Comparison of ENCODE assay signal across 8 cellular contexts in the genomic region with DNA sequence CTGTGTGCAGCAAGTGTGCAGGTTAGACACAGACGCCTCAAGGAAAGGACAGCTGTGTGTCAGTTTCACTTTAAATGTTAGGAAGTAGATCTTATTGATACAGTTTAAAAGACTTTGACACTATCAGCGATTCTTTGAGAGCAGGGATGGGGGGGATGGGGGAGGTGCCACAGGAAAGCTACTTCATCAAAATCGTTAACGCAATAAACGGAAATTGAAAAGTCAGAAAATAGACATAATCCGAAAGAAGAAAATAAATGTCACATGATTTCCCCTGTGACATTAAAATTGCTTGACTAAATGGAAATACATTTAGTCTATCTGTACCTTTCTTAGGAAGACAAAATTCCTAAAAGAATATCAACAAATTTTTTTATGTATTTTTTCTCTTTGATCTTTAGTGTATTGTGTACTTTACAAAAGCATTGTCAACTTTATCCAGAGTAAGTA. TPM values are rescaled to one million over a fixed set of nuclear protein-coding genes. Genes with fewer than 3 reads are reported as not detected.
DNase-seq lines count a peak whose midpoint lies in the region; ATAC-seq, FAIRE-seq and TF ChIP-seq lines count a peak whose summit lies in the region.

No MANE protein-coding gene starts in this region.

- peaks cover 9 to 22% (median 12%) of the 10 kb centered on the region in 3 experiments; a peak in 6 of 7 replicates for H3K36me3 Mint-ChIP-seq in H9 (ENCODE audit: insufficient read depth in 1 of 3, low read depth in 3 of 3)

- no peak overlapping the region for H2BK120ac ChIP-seq in H9 (ENCODE audit: low read depth, low read length, poor library complexity, severe bottlenecking)

- no peaks in the 10 kb centered on the region; the same call in 1 of the 2 replicates for H3K79me2 ChIP-seq in H9 (ENCODE audit: insufficient read depth, low read length)

- no peaks in the 10 kb centered on the region for H3K4me1 ChIP-seq in H9 (ENCODE audit: insufficient read depth, low read length)
- H3K4me1 ChIP-seq in gastroesophageal sphincter: peaks cover 0 to 27% (median 0%) of the 10 kb centered on the region in 3 donors
- H3K4me1 ChIP-seq in small intestine (ENCODE audit: control insufficient read depth in 2 of 2, insufficient read depth in 1 of 2, low read depth in 1 of 2, low read length in 1 of 2): peaks cover 0 to 3% of the 10 kb centered on the region in 2 donors

- no peak overlapping the region for H2AK5ac ChIP-seq in H9 (ENCODE audit: insufficient read length, low read length)

- no peak overlapping the region for H3K18ac ChIP-seq in H9 (ENCODE audit: insufficient read length, low read depth, low read length)

- H3K27ac ChIP-seq in H9 (ENCODE audit: insufficient read length, low read depth, low read length) (no peak overlapping the region), gastroesophageal sphincter (peak overlapping the region; percentile 57 to 97 (median 94)), small intestine (ENCODE audit: low read depth in 1 of 2, low read length in 1 of 2) (peak overlapping the region; percentile 95 to 97)

- H3K27me3 ChIP-seq in H9 (ENCODE audit: insufficient read depth, low read length) (no peaks in the 10 kb centered on the region), gastroesophageal sphincter (no peaks in the 10 kb centered on the region), small intestine (ENCODE audit: control insufficient read depth in 2 of 2, insufficient read depth in 2 of 2, low read length in 2 of 2) (no peaks in the 10 kb centered on the region)

- H4K20me1 ChIP-seq in H9 (ENCODE audit: control insufficient read depth, insufficient read depth, insufficient read length): no peaks in the 10 kb centered on the region

- FAIRE-seq in small intestine (lab: Jason Lieb, UNC) (no peak), frontal cortex (lab: Jason Lieb, UNC) (no peak)

- H4K8ac ChIP-seq in H9 (replicated peaks; ENCODE audit: insufficient read length, low read depth, low read length): no peak overlapping the region

- no peak overlapping the region for H3K9ac ChIP-seq in H9 (ENCODE audit: extremely low read depth, insufficient read length, low read length)

- DNase-seq in H9: no peak
- DNase-seq in small intestine: no peak
- no peak for DNase-seq in NCI-H1417 treated with DMSO at 0.1 percent for 48 hours (lab: John Stamatoyannopoulos, UW)
- no peak for DNase-seq in frontal cortex (ENCODE audit: low spot score in 2 of 2)
- DNase-seq in DMS53 treated with DMSO at 0.1 percent for 48 hours (lab: John Stamatoyannopoulos, UW; ENCODE audit: unreplicated experiment): no peak

- ATAC-seq in gastroesophageal sphincter (no peak), GM21737 (IDR thresholded peaks at IDR 0.05; ENCODE audit: unreplicated experiment) (no peak)

- H3K4me3 ChIP-seq in WI38 (ENCODE audit: low read depth, low read length) (peak overlapping the region; percentile 87), gastroesophageal sphincter (peak overlapping the region; percentile 55 to 79), small intestine (ENCODE audit: low read depth in 1 of 2, low read length in 2 of 2) (peak overlapping the region; percentile 58 to 94)

- no peaks in the 10 kb centered on the region for H3K9me3 ChIP-seq in H9 (ENCODE audit: control insufficient read depth, low read depth, low read length)
- no peaks in the 10 kb centered on the region for H3K9me3 ChIP-seq in gastroesophageal sphincter
- H3K9me3 ChIP-seq in small intestine (ENCODE audit: control insufficient read depth, low read depth): no peaks in the 10 kb centered on the region

- no peak overlapping the region for H3K14ac ChIP-seq in H9 (ENCODE audit: insufficient read depth, low read length)

- H3K4me1 Mint-ChIP-seq in H9: peaks cover 10 to 15% of the 10 kb centered on the region in 2 experiments

- H2BK12ac ChIP-seq in H9 (ENCODE audit: insufficient read length, low read depth, low read length): no peak overlapping the region

- H3K27ac Mint-ChIP-seq in H9: peak overlapping the region; percentile 88 to 94 (median 93); a peak in 4 of 7 replicates

- no peaks in the 10 kb centered on the region for H3K79me1 ChIP-seq in H9 (ENCODE audit: insufficient read depth, low read depth, low read length, poor library complexity, severe bottlenecking)

- TF ChIP-seq EP300 in gastroesophageal sphincter (IDR thresholded peaks at IDR 0.05): no peak

- H2BK5ac ChIP-seq in H9 (ENCODE audit: insufficient read length, low read length): no peak overlapping the region

- H3K4me2 ChIP-seq in H9 (ENCODE audit: insufficient read depth, insufficient read length, low read length): peak overlapping the region; percentile 42

- H3K36me3 ChIP-seq in gastroesophageal sphincter (peaks cover 0 to 8% of the 10 kb centered on the region in 2 donors), small intestine (ENCODE audit: control insufficient read depth in 2 of 2, insufficient read depth in 2 of 2, low read length in 2 of 2) (peaks cover 1 to 2% of the 10 kb centered on the region in 2 donors)

- H3K23ac ChIP-seq in H9 (ENCODE audit: insufficient read length, low read depth, low read length): no peak overlapping the region

- WGBS in H9 (ENCODE audit: extremely low coverage, insufficient read length, low lambda C conversion rate): no CpG with 5 or more reads among the region's 6 CpGs
- 0 to 1% methylated on average over 5 of the region's 6 CpGs for WGBS in gastroesophageal sphincter (ENCODE audit: low coverage in 1 of 2), 2 donors
- WGBS in small intestine, 3 donors: 0 to 1% (median 0%) methylated on average over 6 of the region's 6 CpGs

- no peak overlapping the region for H4K91ac ChIP-seq in H9 (ENCODE audit: insufficient read length, low read depth, low read length)

- H3K4ac ChIP-seq in H9 (ENCODE audit: low read depth, low read length): no peak overlapping the region

- peaks cover 5% of the 10 kb centered on the region for H3K23me2 ChIP-seq in H9 (ENCODE audit: insufficient read length, low read depth, low read length, poor library complexity, severe bottlenecking)

- no peak overlapping the region for H4K5ac ChIP-seq in H9 (ENCODE audit: insufficient read length, low read depth, low read length)

- no peak overlapping the region for H2BK15ac ChIP-seq in H9 (ENCODE audit: low read depth, low read length)

- TF ChIP-seq POLR2A in gastroesophageal sphincter (IDR thresholded peaks at IDR 0.05): no peak

- H3K4me3 Mint-ChIP-seq in H9: peak overlapping the region; percentile 79 to 87

- H3K9me3 Mint-ChIP-seq in H9: peaks cover under 1 to 5% of the 10 kb centered on the region in 2 experiments; a peak in 4 of 5 replicates

- no peak overlapping the region for H2AFZ ChIP-seq in H9 (ENCODE audit: low read length)

- H3T11ph ChIP-seq in H9 (ENCODE audit: low read length): no peak overlapping the region

- H3K27me3 Mint-ChIP-seq in H9 (ENCODE audit: low read depth): no peaks in the 10 kb centered on the region

- no peak overlapping the region for H3K56ac ChIP-seq in H9 (ENCODE audit: insufficient read length, low read depth, low read length)

- H2BK20ac ChIP-seq in H9 (ENCODE audit: low read depth, low read length, poor library complexity, severe bottlenecking): no peak overlapping the region

- TF ChIP-seq CTCF in H9 (conservative IDR thresholded peaks at IDR 0.05) (no peak), WI38 (IDR thresholded peaks at IDR 0.05; ENCODE audit: low read depth, low read length) (no peak), gastroesophageal sphincter (IDR thresholded peaks at IDR 0.05) (no peak)

RNA-seq across cellular contexts. Expression of a gene that starts 0.5 kb away (rescaled TPM):
- total RNA-seq in H9 (2021) (30.9 and 39.6 TPM in 2 replicates), gastroesophageal sphincter (10 to 100 TPM; 15.6 to 22.7 (median 19.0) TPM), frontal cortex (32.2 TPM)
- polyA plus RNA-seq in small intestine: 10 to 100 TPM in 2 of 3 donors, 1 to 10 TPM in 1; 8.7 to 18.1 (median 14.2) TPM
